In genomic region chr19:29941828-29942403, GRCh38 we compare ENCODE assay signal across 8 cellular contexts. TPM values are rescaled to one million over a fixed set of nuclear protein-coding genes. Genes with fewer than 3 reads are reported as not detected.
DNase-seq lines count a peak whose midpoint lies in the region; ATAC-seq and TF ChIP-seq lines count a peak whose summit lies in the region.

Gene URI1 (plus strand): TSS chr19:29942239. CDS start chr19:29942548, 309 bp downstream.

- H3K4me1 ChIP-seq in cardiac muscle cell (ENCODE audit: low read depth): no peaks in the 10 kb centered on the region
- H3K4me1 ChIP-seq in tibial nerve: peaks cover 0 to 49% (median 14%) of the 10 kb centered on the region in 4 donors

- TF ChIP-seq POLR2A in GM10847 (IDR thresholded peaks at IDR 0.05; ENCODE audit: extremely low read depth, insufficient read length) (peak; percentile 67), tibial nerve (IDR thresholded peaks at IDR 0.05) (peak; percentile 21 to 66)

- POLR2A ChIA-PET in activated naive CD8-positive, alpha-beta T cell treated with anti-CD3 and anti-CD28 coated beads, Interleukin-2, amount 10 ng/mL, durations not matched to agents 7 days and 5 days (lab: Charles Lee): interaction anchor here (0.7 to 2.2 kb wide), 10 partner anchors 25 to 730 kb away, joined by 3 to 17 read pairs (median 5); partner anchors contain the start of genes C19orf12 and POP4

- peaks cover 5% of the 10 kb centered on the region for H3K9me3 Mint-ChIP-seq in activated naive CD8-positive, alpha-beta T cell treated with anti-CD3 and anti-CD28 coated beads, Interleukin-2, amount 10 ng/mL, durations not matched to agents 7 days and 5 days

- peaks cover 9% of the 10 kb centered on the region for H3K36me3 Mint-ChIP-seq in activated naive CD8-positive, alpha-beta T cell treated with anti-CD3 and anti-CD28 coated beads, Interleukin-2, amount 10 ng/mL, durations not matched to agents 7 days and 5 days

- H3K27ac ChIP-seq in cardiac muscle cell (peak within 1 kb of the TSS; percentile 90), tibial nerve (peak within 1 kb of the TSS; percentile 44 to 87 (median 78))

- H3K27me3 Mint-ChIP-seq in activated naive CD8-positive, alpha-beta T cell treated with anti-CD3 and anti-CD28 coated beads, Interleukin-2, amount 10 ng/mL, durations not matched to agents 7 days and 5 days: peaks cover 2% of the 10 kb centered on the region

- H3K4me3 ChIP-seq in cardiac muscle cell: peak within 1 kb of the TSS; percentile 93
- H3K4me3 ChIP-seq in tibial nerve: peak within 1 kb of the TSS; percentile 49 to 89 (median 76)

- H3K4me3 Mint-ChIP-seq in activated naive CD8-positive, alpha-beta T cell treated with anti-CD3 and anti-CD28 coated beads, Interleukin-2, amount 10 ng/mL, durations not matched to agents 7 days and 5 days: peak within 1 kb of the TSS; percentile 98

- peak within 1 kb of the TSS; percentile 93 for H3K27ac Mint-ChIP-seq in activated naive CD8-positive, alpha-beta T cell treated with anti-CD3 and anti-CD28 coated beads, Interleukin-2, amount 10 ng/mL, durations not matched to agents 7 days and 5 days

- peak in 1 of 2 donors; percentile 22 for TF ChIP-seq EP300 in tibial nerve (IDR thresholded peaks at IDR 0.05)

- 0% methylated on average over 36 to 43 of the region's 59 CpGs for WGBS in tibial nerve, 2 donors

- H3K27me3 ChIP-seq in cardiac muscle cell (no peaks in the 10 kb centered on the region), tibial nerve (no peaks in the 10 kb centered on the region)

- H3K9me3 ChIP-seq in cardiac muscle cell (ENCODE audit: low read depth) (no peaks in the 10 kb centered on the region), tibial nerve (peaks cover 0 to 2% (median 0%) of the 10 kb centered on the region in 4 donors)

- peak; percentile 80 for ATAC-seq in HG02623 (IDR thresholded peaks at IDR 0.05; ENCODE audit: unreplicated experiment)
- ATAC-seq in activated naive CD8-positive, alpha-beta T cell treated with anti-CD3 and anti-CD28 coated beads, Interleukin-2, amount 10 ng/mL, durations not matched to agents 7 days and 5 days (ENCODE audit: low read depth): peak; percentile 81

- no peak for TF ChIP-seq CTCF in cardiac muscle cell (IDR thresholded peaks at IDR 0.05; ENCODE audit: low read depth, low read length)
- TF ChIP-seq CTCF in tibial nerve (IDR thresholded peaks at IDR 0.05): peak in 1 of 5 experiments; percentile 8

- DNase-seq in NCI-H1105 treated with DMSO at 0.1 percent for 48 hours (lab: John Stamatoyannopoulos, UW) (peak; percentile 87), SW 1271 (lab: John Stamatoyannopoulos, UW) (peak; percentile 35 to 67), cardiac muscle cell (ENCODE audit: low read depth in 1 of 2, low spot score in 1 of 2) (peak; percentile 90 to 93), pons (ENCODE audit: low spot score) (peak; percentile 81), tibial nerve (ENCODE audit: low spot score in 2 of 2) (peak; percentile 82 to 86)
- peak; percentile 100 for DNase-seq in activated naive CD8-positive, alpha-beta T cell treated with anti-CD3 and anti-CD28 coated beads, Interleukin-2, amount 10 ng/mL, durations not matched to agents 7 days and 5 days

- peaks cover 36% of the 10 kb centered on the region for H3K4me1 Mint-ChIP-seq in activated naive CD8-positive, alpha-beta T cell treated with anti-CD3 and anti-CD28 coated beads, Interleukin-2, amount 10 ng/mL, durations not matched to agents 7 days and 5 days

- H3K36me3 ChIP-seq in cardiac muscle cell (no peaks in the 10 kb centered on the region), tibial nerve (no peaks in the 10 kb centered on the region)

RNA-seq across cellular contexts. Expression of gene URI1, which starts in this region (rescaled TPM):
- 10 to 100 TPM; 66.1 to 67.0 TPM for total RNA-seq in activated naive CD8-positive, alpha-beta T cell treated with anti-CD3 and anti-CD28 coated beads, Interleukin-2, amount 10 ng/mL, durations not matched to agents 7 days and 5 days
- total RNA-seq in cardiac muscle cell (36.3 and 49.9 TPM in 2 replicates), tibial nerve (10 to 100 TPM; 43.8 to 67.8 (median 59.1) TPM)
- 49.7 and 63.7 TPM in 2 replicates for polyA plus RNA-seq in cardiac muscle cell

Comparison
In these comparisons a context has a peak if more than half of its experiments do, and no peak if none do; other contexts are left out.
1. Peak in every context shown above with its lines: DNase-seq, ATAC-seq, H3K4me3 ChIP-seq and H3K27ac ChIP-seq.